2 cellular contexts compared by ENCODE assay signal in the genomic region with DNA sequence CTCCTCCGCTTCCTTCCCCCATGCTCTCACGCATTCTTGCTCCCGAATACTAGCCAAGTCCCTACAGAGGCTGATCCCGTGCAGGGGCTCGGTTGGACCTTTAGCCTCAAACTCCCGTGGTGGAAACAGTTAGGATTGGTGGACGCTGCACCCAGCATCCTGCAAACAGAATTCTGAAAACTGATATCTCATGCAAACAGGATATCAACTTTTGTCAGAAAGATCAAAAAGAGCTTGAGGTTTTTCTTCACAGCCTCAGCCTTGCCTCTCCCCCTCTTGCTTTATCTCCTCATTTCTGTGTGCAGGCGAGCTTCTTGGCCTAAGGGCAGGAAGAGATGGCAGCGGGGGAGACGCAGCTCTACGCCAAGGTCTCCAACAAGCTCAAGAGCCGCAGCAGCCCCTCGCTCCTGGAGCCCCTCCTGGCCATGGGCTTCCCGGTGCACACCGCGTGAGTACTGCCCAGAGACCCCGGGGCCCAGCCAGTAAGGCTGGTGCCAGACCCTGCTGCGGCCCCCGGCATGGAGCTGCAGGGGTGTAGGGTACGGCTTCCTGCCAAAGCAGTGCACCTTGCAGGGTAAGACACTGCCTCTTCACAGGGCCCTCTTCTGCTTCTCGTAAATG.
TF ChIP-seq lines count a peak whose summit lies in the region.

A gene with protein sequence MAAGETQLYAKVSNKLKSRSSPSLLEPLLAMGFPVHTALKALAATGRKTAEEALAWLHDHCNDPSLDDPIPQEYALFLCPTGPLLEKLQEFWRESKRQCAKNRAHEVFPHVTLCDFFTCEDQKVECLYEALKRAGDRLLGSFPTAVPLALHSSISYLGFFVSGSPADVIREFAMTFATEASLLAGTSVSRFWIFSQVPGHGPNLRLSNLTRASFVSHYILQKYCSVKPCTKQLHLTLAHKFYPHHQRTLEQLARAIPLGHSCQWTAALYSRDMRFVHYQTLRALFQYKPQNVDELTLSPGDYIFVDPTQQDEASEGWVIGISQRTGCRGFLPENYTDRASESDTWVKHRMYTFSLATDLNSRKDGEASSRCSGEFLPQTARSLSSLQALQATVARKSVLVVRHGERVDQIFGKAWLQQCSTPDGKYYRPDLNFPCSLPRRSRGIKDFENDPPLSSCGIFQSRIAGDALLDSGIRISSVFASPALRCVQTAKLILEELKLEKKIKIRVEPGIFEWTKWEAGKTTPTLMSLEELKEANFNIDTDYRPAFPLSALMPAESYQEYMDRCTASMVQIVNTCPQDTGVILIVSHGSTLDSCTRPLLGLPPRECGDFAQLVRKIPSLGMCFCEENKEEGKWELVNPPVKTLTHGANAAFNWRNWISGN (plus strand): TSS at position 292 of the 621 bp plus-strand sequence. CDS start 44 bp downstream, at position 336.

TF ChIP-seq in GM23338, 12 proteins besides CTCF, POLR2A, EP300 and RAD21 (continued from another document and continues in another):
- TF ChIP-seq, protein P1, sequence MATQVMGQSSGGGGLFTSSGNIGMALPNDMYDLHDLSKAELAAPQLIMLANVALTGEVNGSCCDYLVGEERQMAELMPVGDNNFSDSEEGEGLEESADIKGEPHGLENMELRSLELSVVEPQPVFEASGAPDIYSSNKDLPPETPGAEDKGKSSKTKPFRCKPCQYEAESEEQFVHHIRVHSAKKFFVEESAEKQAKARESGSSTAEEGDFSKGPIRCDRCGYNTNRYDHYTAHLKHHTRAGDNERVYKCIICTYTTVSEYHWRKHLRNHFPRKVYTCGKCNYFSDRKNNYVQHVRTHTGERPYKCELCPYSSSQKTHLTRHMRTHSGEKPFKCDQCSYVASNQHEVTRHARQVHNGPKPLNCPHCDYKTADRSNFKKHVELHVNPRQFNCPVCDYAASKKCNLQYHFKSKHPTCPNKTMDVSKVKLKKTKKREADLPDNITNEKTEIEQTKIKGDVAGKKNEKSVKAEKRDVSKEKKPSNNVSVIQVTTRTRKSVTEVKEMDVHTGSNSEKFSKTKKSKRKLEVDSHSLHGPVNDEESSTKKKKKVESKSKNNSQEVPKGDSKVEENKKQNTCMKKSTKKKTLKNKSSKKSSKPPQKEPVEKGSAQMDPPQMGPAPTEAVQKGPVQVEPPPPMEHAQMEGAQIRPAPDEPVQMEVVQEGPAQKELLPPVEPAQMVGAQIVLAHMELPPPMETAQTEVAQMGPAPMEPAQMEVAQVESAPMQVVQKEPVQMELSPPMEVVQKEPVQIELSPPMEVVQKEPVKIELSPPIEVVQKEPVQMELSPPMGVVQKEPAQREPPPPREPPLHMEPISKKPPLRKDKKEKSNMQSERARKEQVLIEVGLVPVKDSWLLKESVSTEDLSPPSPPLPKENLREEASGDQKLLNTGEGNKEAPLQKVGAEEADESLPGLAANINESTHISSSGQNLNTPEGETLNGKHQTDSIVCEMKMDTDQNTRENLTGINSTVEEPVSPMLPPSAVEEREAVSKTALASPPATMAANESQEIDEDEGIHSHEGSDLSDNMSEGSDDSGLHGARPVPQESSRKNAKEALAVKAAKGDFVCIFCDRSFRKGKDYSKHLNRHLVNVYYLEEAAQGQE (IDR thresholded peaks at IDR 0.05; ENCODE audit: unreplicated experiment): no peak
- TF ChIP-seq CREB1 (CRISPR knock-in tag; IDR thresholded peaks at IDR 0.05; ENCODE audit: low read depth) (no peak), EZH2 (IDR thresholded peaks at IDR 0.05; ENCODE audit: low read depth, unreplicated experiment) (no peak)
- TF ChIP-seq, protein P2, sequence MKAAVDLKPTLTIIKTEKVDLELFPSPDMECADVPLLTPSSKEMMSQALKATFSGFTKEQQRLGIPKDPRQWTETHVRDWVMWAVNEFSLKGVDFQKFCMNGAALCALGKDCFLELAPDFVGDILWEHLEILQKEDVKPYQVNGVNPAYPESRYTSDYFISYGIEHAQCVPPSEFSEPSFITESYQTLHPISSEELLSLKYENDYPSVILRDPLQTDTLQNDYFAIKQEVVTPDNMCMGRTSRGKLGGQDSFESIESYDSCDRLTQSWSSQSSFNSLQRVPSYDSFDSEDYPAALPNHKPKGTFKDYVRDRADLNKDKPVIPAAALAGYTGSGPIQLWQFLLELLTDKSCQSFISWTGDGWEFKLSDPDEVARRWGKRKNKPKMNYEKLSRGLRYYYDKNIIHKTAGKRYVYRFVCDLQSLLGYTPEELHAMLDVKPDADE (IDR thresholded peaks at IDR 0.05): no peak

TF ChIP-seq in WTC11, 78 proteins besides CTCF, POLR2A, EP300 and RAD21 (continued from another document):
- TF ChIP-seq FOXP1 (CRISPR knock-in tag; IDR thresholded peaks at IDR 0.05; ENCODE audit: borderline replicate concordance) (no peak), KAT7 (CRISPR knock-in tag; IDR thresholded peaks at IDR 0.05; ENCODE audit: borderline replicate concordance) (no peak), EMX1 (CRISPR knock-in tag; IDR thresholded peaks at IDR 0.05) (no peak), SMAD4 (CRISPR knock-in tag; IDR thresholded peaks at IDR 0.05) (no peak), ZNF138 (CRISPR knock-in tag; conservative IDR thresholded peaks at IDR 0.05) (no peak), ZNF232 (CRISPR knock-in tag; IDR thresholded peaks at IDR 0.05) (no peak)
- TF ChIP-seq, protein P3, sequence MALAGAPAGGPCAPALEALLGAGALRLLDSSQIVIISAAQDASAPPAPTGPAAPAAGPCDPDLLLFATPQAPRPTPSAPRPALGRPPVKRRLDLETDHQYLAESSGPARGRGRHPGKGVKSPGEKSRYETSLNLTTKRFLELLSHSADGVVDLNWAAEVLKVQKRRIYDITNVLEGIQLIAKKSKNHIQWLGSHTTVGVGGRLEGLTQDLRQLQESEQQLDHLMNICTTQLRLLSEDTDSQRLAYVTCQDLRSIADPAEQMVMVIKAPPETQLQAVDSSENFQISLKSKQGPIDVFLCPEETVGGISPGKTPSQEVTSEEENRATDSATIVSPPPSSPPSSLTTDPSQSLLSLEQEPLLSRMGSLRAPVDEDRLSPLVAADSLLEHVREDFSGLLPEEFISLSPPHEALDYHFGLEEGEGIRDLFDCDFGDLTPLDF (CRISPR knock-in tag; IDR thresholded peaks at IDR 0.05): no peak
- TF ChIP-seq, protein P4, sequence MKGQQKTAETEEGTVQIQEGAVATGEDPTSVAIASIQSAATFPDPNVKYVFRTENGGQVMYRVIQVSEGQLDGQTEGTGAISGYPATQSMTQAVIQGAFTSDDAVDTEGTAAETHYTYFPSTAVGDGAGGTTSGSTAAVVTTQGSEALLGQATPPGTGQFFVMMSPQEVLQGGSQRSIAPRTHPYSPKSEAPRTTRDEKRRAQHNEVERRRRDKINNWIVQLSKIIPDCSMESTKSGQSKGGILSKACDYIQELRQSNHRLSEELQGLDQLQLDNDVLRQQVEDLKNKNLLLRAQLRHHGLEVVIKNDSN (CRISPR knock-in tag; IDR thresholded peaks at IDR 0.05): no peak
- TF ChIP-seq, protein P5, sequence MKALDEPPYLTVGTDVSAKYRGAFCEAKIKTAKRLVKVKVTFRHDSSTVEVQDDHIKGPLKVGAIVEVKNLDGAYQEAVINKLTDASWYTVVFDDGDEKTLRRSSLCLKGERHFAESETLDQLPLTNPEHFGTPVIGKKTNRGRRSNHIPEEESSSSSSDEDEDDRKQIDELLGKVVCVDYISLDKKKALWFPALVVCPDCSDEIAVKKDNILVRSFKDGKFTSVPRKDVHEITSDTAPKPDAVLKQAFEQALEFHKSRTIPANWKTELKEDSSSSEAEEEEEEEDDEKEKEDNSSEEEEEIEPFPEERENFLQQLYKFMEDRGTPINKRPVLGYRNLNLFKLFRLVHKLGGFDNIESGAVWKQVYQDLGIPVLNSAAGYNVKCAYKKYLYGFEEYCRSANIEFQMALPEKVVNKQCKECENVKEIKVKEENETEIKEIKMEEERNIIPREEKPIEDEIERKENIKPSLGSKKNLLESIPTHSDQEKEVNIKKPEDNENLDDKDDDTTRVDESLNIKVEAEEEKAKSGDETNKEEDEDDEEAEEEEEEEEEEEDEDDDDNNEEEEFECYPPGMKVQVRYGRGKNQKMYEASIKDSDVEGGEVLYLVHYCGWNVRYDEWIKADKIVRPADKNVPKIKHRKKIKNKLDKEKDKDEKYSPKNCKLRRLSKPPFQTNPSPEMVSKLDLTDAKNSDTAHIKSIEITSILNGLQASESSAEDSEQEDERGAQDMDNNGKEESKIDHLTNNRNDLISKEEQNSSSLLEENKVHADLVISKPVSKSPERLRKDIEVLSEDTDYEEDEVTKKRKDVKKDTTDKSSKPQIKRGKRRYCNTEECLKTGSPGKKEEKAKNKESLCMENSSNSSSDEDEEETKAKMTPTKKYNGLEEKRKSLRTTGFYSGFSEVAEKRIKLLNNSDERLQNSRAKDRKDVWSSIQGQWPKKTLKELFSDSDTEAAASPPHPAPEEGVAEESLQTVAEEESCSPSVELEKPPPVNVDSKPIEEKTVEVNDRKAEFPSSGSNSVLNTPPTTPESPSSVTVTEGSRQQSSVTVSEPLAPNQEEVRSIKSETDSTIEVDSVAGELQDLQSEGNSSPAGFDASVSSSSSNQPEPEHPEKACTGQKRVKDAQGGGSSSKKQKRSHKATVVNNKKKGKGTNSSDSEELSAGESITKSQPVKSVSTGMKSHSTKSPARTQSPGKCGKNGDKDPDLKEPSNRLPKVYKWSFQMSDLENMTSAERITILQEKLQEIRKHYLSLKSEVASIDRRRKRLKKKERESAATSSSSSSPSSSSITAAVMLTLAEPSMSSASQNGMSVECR (CRISPR knock-in tag; IDR thresholded peaks at IDR 0.05; ENCODE audit: borderline replicate concordance): no peak
- TF ChIP-seq, protein P6, sequence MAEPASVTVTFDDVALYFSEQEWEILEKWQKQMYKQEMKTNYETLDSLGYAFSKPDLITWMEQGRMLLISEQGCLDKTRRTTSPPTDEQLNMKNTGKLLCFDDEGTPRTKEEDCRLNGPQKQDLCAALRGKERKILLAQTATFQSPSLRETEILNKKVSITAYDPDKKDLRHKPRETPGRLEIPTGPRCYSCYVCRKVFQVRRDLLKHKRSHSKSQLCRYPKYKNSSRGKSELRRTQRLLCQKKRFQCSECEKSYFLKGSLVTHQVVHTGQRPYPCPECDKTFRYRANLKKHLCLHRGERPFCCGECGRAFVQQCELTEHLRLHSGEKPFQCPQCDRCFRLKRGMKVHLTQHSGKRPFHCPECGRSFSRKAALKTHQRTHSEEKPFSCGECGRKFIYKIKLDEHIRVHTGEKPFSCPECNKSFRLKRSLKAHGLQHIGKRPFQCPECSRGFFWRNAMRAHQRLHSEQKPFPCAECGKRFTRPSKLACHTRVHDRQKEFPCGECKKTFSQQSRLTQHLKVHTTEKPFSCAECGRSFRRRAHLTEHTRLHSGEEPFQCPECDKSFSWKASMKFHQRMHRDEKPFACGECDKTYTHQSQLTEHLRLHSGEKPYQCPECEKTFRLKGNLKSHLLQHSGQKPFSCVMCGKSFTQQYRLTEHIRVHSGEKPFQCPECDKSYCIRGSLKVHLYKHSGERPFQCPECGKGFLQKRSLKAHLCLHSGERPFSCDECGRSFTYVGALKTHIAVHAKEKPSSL (CRISPR knock-in tag; conservative IDR thresholded peaks at IDR 0.05): no peak
- TF ChIP-seq, protein P7, sequence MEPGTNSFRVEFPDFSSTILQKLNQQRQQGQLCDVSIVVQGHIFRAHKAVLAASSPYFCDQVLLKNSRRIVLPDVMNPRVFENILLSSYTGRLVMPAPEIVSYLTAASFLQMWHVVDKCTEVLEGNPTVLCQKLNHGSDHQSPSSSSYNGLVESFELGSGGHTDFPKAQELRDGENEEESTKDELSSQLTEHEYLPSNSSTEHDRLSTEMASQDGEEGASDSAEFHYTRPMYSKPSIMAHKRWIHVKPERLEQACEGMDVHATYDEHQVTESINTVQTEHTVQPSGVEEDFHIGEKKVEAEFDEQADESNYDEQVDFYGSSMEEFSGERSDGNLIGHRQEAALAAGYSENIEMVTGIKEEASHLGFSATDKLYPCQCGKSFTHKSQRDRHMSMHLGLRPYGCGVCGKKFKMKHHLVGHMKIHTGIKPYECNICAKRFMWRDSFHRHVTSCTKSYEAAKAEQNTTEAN (CRISPR knock-in tag; IDR thresholded peaks at IDR 0.05): no peak
- TF ChIP-seq, protein P8, sequence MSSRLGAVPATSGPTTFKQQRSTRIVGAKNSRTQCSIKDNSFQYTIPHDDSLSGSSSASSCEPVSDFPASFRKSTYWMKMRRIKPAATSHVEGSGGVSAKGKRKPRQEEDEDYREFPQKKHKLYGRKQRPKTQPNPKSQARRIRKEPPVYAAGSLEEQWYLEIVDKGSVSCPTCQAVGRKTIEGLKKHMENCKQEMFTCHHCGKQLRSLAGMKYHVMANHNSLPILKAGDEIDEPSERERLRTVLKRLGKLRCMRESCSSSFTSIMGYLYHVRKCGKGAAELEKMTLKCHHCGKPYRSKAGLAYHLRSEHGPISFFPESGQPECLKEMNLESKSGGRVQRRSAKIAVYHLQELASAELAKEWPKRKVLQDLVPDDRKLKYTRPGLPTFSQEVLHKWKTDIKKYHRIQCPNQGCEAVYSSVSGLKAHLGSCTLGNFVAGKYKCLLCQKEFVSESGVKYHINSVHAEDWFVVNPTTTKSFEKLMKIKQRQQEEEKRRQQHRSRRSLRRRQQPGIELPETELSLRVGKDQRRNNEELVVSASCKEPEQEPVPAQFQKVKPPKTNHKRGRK (CRISPR knock-in tag; IDR thresholded peaks at IDR 0.05; ENCODE audit: borderline replicate concordance): no peak
TF ChIP-seq in WTC11: peak in this region for 0.
